ENCODE assay signal across 1 cellular context in the genomic region with DNA sequence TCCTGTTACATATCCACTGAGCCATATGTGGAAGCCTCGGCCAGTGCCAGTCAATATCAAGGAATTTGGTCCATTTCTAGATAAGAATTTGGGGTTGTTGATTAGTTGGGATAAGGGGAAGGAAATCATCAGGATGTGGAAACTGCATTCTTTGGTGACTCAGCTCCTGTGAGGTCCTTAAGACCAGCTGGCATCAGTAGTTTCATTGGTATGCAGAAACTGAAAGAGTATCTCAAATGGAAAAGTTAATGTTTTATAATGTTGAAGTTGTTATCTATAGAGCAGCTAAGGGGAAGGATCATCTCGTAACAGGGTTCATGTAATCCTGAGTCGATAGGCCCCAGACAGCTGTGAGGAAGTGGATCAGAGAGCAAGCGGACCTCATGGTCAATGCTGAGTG.
A peak's percentile ranks its signal among the peaks of the same experiment; 100 is the strongest.
TF ChIP-seq lines count a peak whose summit lies in the region.

No MANE protein-coding gene starts in this region.

TF ChIP-seq in IMR-90, 13 proteins besides CTCF, POLR2A, EP300 and RAD21:
- TF ChIP-seq NFE2L2 (IDR thresholded peaks at IDR 0.05; ENCODE audit: low read depth, low read length) (peak; percentile 70; the same call in 1 of the 2 replicates), USF2 (IDR thresholded peaks at IDR 0.05; ENCODE audit: low read depth, low read length) (no peak), CHD1 (IDR thresholded peaks at IDR 0.05; ENCODE audit: low read depth, low read length) (no peak), RFX5 (IDR thresholded peaks at IDR 0.05; ENCODE audit: low read depth, low read length) (no peak), MAFK (IDR thresholded peaks at IDR 0.05; ENCODE audit: low read depth, low read length) (peak; percentile 49; the same call in 1 of the 2 replicates), RCOR1 (IDR thresholded peaks at IDR 0.05; ENCODE audit: insufficient replicate concordance, low read length) (peak; percentile 72), CEBPB (IDR thresholded peaks at IDR 0.05; ENCODE audit: low read depth, low read length) (peak; percentile 79; the same call in 1 of the 2 replicates), FOS (IDR thresholded peaks at IDR 0.05; ENCODE audit: low read depth, low read length) (peak; percentile 45; the same call in 1 of the 2 replicates), ELK1 (IDR thresholded peaks at IDR 0.05; ENCODE audit: borderline replicate concordance, low read depth, low read length) (no peak), BHLHE40 (IDR thresholded peaks at IDR 0.05; ENCODE audit: low read depth, low read length) (no peak), MXI1 (IDR thresholded peaks at IDR 0.05; ENCODE audit: borderline replicate concordance, low read depth, low read length) (no peak), MAZ (IDR thresholded peaks at IDR 0.05; ENCODE audit: borderline replicate concordance, low read depth, low read length) (no peak; the same call in 1 of the 2 replicates), SMC3 (IDR thresholded peaks at IDR 0.05; ENCODE audit: low read depth, low read length) (no peak)
